9 cellular contexts compared by ENCODE assay signal in the genomic region with DNA sequence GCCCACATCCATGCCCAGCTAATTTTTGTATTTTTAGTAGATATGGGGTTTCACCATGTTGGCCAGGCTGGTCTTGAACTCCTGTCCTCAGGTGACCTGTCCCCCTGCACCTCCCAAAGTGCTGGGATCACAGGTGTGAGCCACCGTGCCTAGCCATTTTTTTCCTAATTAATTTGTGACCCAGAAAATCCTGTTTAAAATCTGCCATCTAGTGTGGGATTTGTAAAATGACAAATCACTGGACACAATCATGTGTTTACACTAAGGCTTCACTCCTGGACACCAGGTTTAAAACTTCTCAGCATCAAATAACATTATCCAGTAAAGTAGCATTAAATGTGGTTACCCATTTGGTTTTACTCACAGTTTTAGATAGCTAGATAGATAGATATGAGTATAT. TPM values are rescaled to one million over a fixed set of nuclear protein-coding genes. Genes with fewer than 3 reads are reported as not detected.
DNase-seq lines count a peak whose midpoint lies in the region; ATAC-seq and TF ChIP-seq lines count a peak whose summit lies in the region.
"Had no signal": no experiment of that assay in that cellular context is flagged by ENCODE, and none has a peak within 500 bp of the region (broad histone marks: within the 10 kb centered on the region; RNA-seq: fewer than 3 reads in every experiment).

No MANE protein-coding gene starts in this region.

- no peak for TF ChIP-seq POLR2A in HCT116 (IDR thresholded peaks at IDR 0.05; ENCODE audit: borderline replicate concordance, extremely low read depth, insufficient read depth, insufficient read length)

- POLR2A ChIA-PET in HCT116 (lab: Charles Lee) = interaction anchor here (0.8 to 1.0 kb wide), 2 partner anchors 8 to 57 kb away, joined by 3 read pairs; no protein-coding TSS in a partner anchor
- POLR2A ChIA-PET in T-cell (lab: Charles Lee) = interaction anchor here (0.5 to 0.7 kb wide), 4 partner anchors 18 to 1580 kb away, joined by 3 to 6 read pairs (median 5); no protein-coding TSS in a partner anchor
- POLR2A ChIA-PET in naive thymus-derived CD8-positive, alpha-beta T cell (lab: Charles Lee) = interaction anchor here (1.4 to 2.0 kb wide), 2 partner anchors 12 to 18 kb away, joined by 4 to 6 read pairs; partner anchors contain the start of gene KDM4C

- peak; percentile 37 to 57 (median 55); a peak in 5 of 6 replicates for TF ChIP-seq CTCF in HCT116 (IDR thresholded peaks at IDR 0.05 in 2 of 3, conservative IDR thresholded peaks at IDR 0.05 in 1 of 3; ENCODE audit: borderline replicate concordance in 1 of 3, insufficient read depth in 1 of 3, low read depth in 2 of 3, low read length in 2 of 3)

- CTCF ChIA-PET in HCT116 (lab: Charles Lee) = interaction anchor here (0.6 to 2.9 kb wide), 11 partner anchors 10 to 685 kb away, joined by 3 to 13 read pairs (median 4); no protein-coding TSS in a partner anchor
- CTCF ChIA-PET in T-cell (lab: Charles Lee) = interaction anchor here (0.6 to 0.9 kb wide), 4 partner anchors 18 to 1620 kb away, joined by 3 to 4 read pairs (median 3); no protein-coding TSS in a partner anchor

- TF ChIP-seq RAD21 in HCT116 (IDR thresholded peaks at IDR 0.05; ENCODE audit: low read depth) = peak; percentile 75

- no peaks in the 10 kb centered on the region for H4K20me1 ChIP-seq in HCT116 (ENCODE audit: insufficient read depth)

- no peaks in the 10 kb centered on the region for H3K79me2 ChIP-seq in HCT116 (ENCODE audit: insufficient read depth, low read length)

- no peaks in the 10 kb centered on the region for H3K4me1 Mint-ChIP-seq in T-helper 17 cell
- no peaks in the 10 kb centered on the region for H3K4me1 Mint-ChIP-seq in T-cell
- H3K4me1 Mint-ChIP-seq in naive thymus-derived CD8-positive, alpha-beta T cell = peaks cover 0 to 3% (median 0%) of the 10 kb centered on the region in 4 donors

- no peaks in the 10 kb centered on the region for H3K36me3 ChIP-seq in HCT116 (ENCODE audit: control insufficient read depth in 1 of 2, insufficient read depth in 2 of 2, low read length in 2 of 2)

- no peaks in the 10 kb centered on the region for H3K27me3 ChIP-seq in HCT116 (ENCODE audit: insufficient read depth, low read length)

- no peaks in the 10 kb centered on the region for H3K4me1 ChIP-seq in HCT116 (ENCODE audit: control insufficient read depth in 1 of 2, insufficient read depth in 2 of 2, low read length in 2 of 2)

- no peak overlapping the region for H3K27ac Mint-ChIP-seq in T-helper 17 cell
- H3K27ac Mint-ChIP-seq in T-cell = no peak overlapping the region
- H3K27ac Mint-ChIP-seq in naive thymus-derived CD8-positive, alpha-beta T cell = no peak overlapping the region

- no peak overlapping the region for H3K27ac ChIP-seq in HCT116 (ENCODE audit: low read depth, low read length)

- H3K4me2 ChIP-seq in HCT116 (ENCODE audit: low read length) = no peak overlapping the region

- H3K9me3 ChIP-seq in HCT116 (ENCODE audit: control insufficient read depth in 1 of 2, insufficient read depth in 1 of 2, low read depth in 1 of 2, low read length in 2 of 2) (no peaks in the 10 kb centered on the region), T-helper 17 cell (ENCODE audit: control insufficient read depth, low read length, poor library complexity, severe bottlenecking) (no peaks in the 10 kb centered on the region)

- no peaks in the 10 kb centered on the region for H3K9me3 Mint-ChIP-seq in T-cell
- H3K9me3 Mint-ChIP-seq in naive thymus-derived CD8-positive, alpha-beta T cell = no peaks in the 10 kb centered on the region

- H3K4me3 Mint-ChIP-seq in T-helper 17 cell (peak overlapping the region; percentile 7), T-cell (no peak overlapping the region)
- H3K4me3 Mint-ChIP-seq in naive thymus-derived CD8-positive, alpha-beta T cell = no peak overlapping the region

- intact Hi-C loops in HCT116 (cut with micrococcal nuclease) = loop anchor here (1.0 to 2.0 kb wide), 3 partner anchors 154 to 684 kb away; no protein-coding TSS in a partner anchor

- H3K4me3 ChIP-seq in HCT116 (replicated peaks in 1 of 2; ENCODE audit: low read depth in 1 of 2, low read length in 2 of 2) = no peak overlapping the region

- no peaks in the 10 kb centered on the region for H3K36me3 Mint-ChIP-seq in T-helper 17 cell (ENCODE audit: low read depth)
- H3K36me3 Mint-ChIP-seq in T-cell = no peaks in the 10 kb centered on the region
- no peaks in the 10 kb centered on the region for H3K36me3 Mint-ChIP-seq in naive thymus-derived CD8-positive, alpha-beta T cell

- H3K9ac ChIP-seq in HCT116 (ENCODE audit: low read length) = no peak overlapping the region

- H2AFZ ChIP-seq in HCT116 (ENCODE audit: low read depth, low read length, poor library complexity, severe bottlenecking) = no peak overlapping the region

- H3K9me2 ChIP-seq in HCT116 (ENCODE audit: insufficient read depth) = no peaks in the 10 kb centered on the region

- H3K27me3 Mint-ChIP-seq in T-helper 17 cell (no peaks in the 10 kb centered on the region), T-cell (no peaks in the 10 kb centered on the region)
- peaks cover 0 to 2% (median 0%) of the 10 kb centered on the region in 5 donors for H3K27me3 Mint-ChIP-seq in naive thymus-derived CD8-positive, alpha-beta T cell

- peak; percentile 95 for ATAC-seq in HCT116
- no peak for ATAC-seq in T-helper 17 cell
- ATAC-seq in T-cell (replicated peaks in 1 of 4) = no peak
- ATAC-seq in HG03025 (IDR thresholded peaks at IDR 0.05; ENCODE audit: low FRiP score, unreplicated experiment) = no peak
- ATAC-seq in naive thymus-derived CD8-positive, alpha-beta T cell = no peak
- no peak for ATAC-seq in HG02571 (IDR thresholded peaks at IDR 0.05; ENCODE audit: unreplicated experiment)

- DNase-seq in COLO829 (ENCODE audit: low spot score) (peak; percentile 19), HCT116 (ENCODE audit: low read depth, low spot score) (peak; percentile 38), T-helper 17 cell (no peak), left kidney (ENCODE audit: low read depth, low spot score) (peak; percentile 47), T-cell (no peak)
- no peak for DNase-seq in naive thymus-derived CD8-positive, alpha-beta T cell
- DNase-seq: MV-4-11 had no signal

- RAD21 ChIA-PET in HCT116 (lab: Charles Lee; ENCODE audit: low non-redundant PET in 1 of 2, low total read pairs in 2 of 2, uncharacterized antibody in 2 of 2, unreplicated experiment in 2 of 2) = no interaction called here

- no TSS peak for BruUV-seq in HCT116 (replicated peaks; lab: Mats Ljungman, UMichigan)

TF ChIP-seq in HCT116, 20 proteins besides CTCF, POLR2A, EP300 and RAD21:
- no peak for TF ChIP-seq YY1 (IDR thresholded peaks at IDR 0.05; ENCODE audit: extremely low read depth, insufficient replicate concordance, low read depth, low read length)
- TF ChIP-seq CBX3 (IDR thresholded peaks at IDR 0.05; ENCODE audit: low read depth) = no peak
- no peak for TF ChIP-seq EZH2 (IDR thresholded peaks at IDR 0.05)
- no peak for TF ChIP-seq CEBPB (IDR thresholded peaks at IDR 0.05; ENCODE audit: low read depth)
- no peak for TF ChIP-seq ELF1 (IDR thresholded peaks at IDR 0.05; ENCODE audit: borderline replicate concordance, low read depth)
- no peak for TF ChIP-seq SP1 (IDR thresholded peaks at IDR 0.05; ENCODE audit: low read depth)
- TF ChIP-seq EZH2phosphoT487 (IDR thresholded peaks at IDR 0.05; ENCODE audit: borderline replicate concordance) = no peak
- no peak for TF ChIP-seq JUND (IDR thresholded peaks at IDR 0.05)
- no peak for TF ChIP-seq ZFX (IDR thresholded peaks at IDR 0.05)
- TF ChIP-seq, protein P1, sequence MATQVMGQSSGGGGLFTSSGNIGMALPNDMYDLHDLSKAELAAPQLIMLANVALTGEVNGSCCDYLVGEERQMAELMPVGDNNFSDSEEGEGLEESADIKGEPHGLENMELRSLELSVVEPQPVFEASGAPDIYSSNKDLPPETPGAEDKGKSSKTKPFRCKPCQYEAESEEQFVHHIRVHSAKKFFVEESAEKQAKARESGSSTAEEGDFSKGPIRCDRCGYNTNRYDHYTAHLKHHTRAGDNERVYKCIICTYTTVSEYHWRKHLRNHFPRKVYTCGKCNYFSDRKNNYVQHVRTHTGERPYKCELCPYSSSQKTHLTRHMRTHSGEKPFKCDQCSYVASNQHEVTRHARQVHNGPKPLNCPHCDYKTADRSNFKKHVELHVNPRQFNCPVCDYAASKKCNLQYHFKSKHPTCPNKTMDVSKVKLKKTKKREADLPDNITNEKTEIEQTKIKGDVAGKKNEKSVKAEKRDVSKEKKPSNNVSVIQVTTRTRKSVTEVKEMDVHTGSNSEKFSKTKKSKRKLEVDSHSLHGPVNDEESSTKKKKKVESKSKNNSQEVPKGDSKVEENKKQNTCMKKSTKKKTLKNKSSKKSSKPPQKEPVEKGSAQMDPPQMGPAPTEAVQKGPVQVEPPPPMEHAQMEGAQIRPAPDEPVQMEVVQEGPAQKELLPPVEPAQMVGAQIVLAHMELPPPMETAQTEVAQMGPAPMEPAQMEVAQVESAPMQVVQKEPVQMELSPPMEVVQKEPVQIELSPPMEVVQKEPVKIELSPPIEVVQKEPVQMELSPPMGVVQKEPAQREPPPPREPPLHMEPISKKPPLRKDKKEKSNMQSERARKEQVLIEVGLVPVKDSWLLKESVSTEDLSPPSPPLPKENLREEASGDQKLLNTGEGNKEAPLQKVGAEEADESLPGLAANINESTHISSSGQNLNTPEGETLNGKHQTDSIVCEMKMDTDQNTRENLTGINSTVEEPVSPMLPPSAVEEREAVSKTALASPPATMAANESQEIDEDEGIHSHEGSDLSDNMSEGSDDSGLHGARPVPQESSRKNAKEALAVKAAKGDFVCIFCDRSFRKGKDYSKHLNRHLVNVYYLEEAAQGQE (IDR thresholded peaks at IDR 0.05; ENCODE audit: low read depth) = no peak
- TF ChIP-seq TCF7L2 (IDR thresholded peaks at IDR 0.05; ENCODE audit: borderline replicate concordance, extremely low read depth, insufficient read depth, insufficient read length) = no peak
- TF ChIP-seq SRF (IDR thresholded peaks at IDR 0.05; ENCODE audit: low read depth) = no peak
- no peak for TF ChIP-seq ZNF274 (IDR thresholded peaks at IDR 0.05; ENCODE audit: low read depth, low read length)
- TF ChIP-seq, protein P2, sequence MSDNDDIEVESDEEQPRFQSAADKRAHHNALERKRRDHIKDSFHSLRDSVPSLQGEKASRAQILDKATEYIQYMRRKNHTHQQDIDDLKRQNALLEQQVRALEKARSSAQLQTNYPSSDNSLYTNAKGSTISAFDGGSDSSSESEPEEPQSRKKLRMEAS (IDR thresholded peaks at IDR 0.05) = no peak

RNA-seq across cellular contexts. Expression of gene KDM4C, which starts 18.6 kb away (rescaled TPM):
- 16.8 TPM for total RNA-seq in HCT116 (2021; ENCODE audit: unreplicated experiment)
- 13.6 and 16.7 TPM in 2 replicates for polyA plus RNA-seq in HCT116 (2012)
- total RNA-seq in T-helper 17 cell = 10 to 100 TPM; 97.7 to 98.6 TPM
- total RNA-seq in T-cell = 100 to 1,000 TPM in 2 of 5 donors, 10 to 100 TPM in 3; 66.4 to 107 (median 76.0) TPM
- 10 to 100 TPM; 74.5 to 83.6 TPM for total RNA-seq in naive thymus-derived CD8-positive, alpha-beta T cell
- 10 to 100 TPM; 27.5 to 27.8 (median 27.6) TPM for polyA plus RNA-seq in naive thymus-derived CD8-positive, alpha-beta T cell

Comparison
In these comparisons a context has a peak if more than half of its experiments do, and no peak if none do; other contexts are left out.
1. DNase-seq: peak in COLO829 (single experiment), HCT116 (single experiment) and left kidney (single experiment); none in T-helper 17 cell (0 of 3), T-cell (0 of 34) and naive thymus-derived CD8-positive, alpha-beta T cell (0 of 10).